ENCODE assay signal across 13 cellular contexts in the genomic region with DNA sequence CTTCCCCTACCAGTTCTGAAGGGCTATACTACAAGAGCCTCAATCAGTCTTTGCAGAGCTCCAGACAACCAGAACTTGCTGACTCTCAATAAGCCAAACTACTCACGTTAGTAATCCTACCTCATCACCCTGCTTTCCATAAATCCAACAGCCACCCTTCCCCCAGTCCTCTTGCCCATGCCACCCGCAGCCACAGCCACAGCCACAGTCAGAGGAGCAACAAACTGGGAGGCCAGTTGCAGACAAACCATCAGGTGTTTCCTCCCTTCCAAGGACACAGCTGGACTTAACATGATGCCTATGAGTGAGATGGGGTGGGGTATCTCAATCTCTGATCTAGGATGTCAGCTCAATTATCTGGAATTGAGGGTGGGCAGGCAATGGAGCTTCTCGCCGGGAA. TPM values are rescaled to one million over a fixed set of nuclear protein-coding genes. Genes with fewer than 3 reads are reported as not detected.
DNase-seq lines count a peak whose midpoint lies in the region; ATAC-seq and TF ChIP-seq lines count a peak whose summit lies in the region.
"Had no signal": no experiment of that assay in that cellular context is flagged by ENCODE, and none has a peak within 500 bp of the region (broad histone marks: within the 10 kb centered on the region; RNA-seq: fewer than 3 reads in every experiment).

No MANE protein-coding gene starts in this region.

- H3K27me3 Mint-ChIP-seq in GM23338 (ENCODE audit: insufficient read depth, low read depth, poor library complexity) (no peaks in the 10 kb centered on the region), glutamatergic neuron (ENCODE audit: unreplicated experiment) (no peaks in the 10 kb centered on the region)
- H3K27me3 Mint-ChIP-seq in stimulated activated memory B cell treated with anti-CD40 and anti-IgM and Interleukin-4, amounts not matched to agents 10 μg/mL and 1 μg/mL and 100 μg/mL, for 72 hours, result no peaks in the 10 kb centered on the region

- no peaks in the 10 kb centered on the region for H3K9me2 ChIP-seq in GM23338 (ENCODE audit: insufficient read depth)
- no peaks in the 10 kb centered on the region for H3K9me2 ChIP-seq in neural cell (ENCODE audit: insufficient read depth, low read length)

- H3K9me3 Mint-ChIP-seq in GM23338, result no peaks in the 10 kb centered on the region; the same call in 2 of the 3 replicates
- H3K9me3 Mint-ChIP-seq in glutamatergic neuron (ENCODE audit: unreplicated experiment), result peaks cover 4% of the 10 kb centered on the region
- peaks cover 3% of the 10 kb centered on the region for H3K9me3 Mint-ChIP-seq in stimulated activated memory B cell treated with anti-CD40 and anti-IgM and Interleukin-4, amounts not matched to agents 10 μg/mL and 1 μg/mL and 100 μg/mL, for 72 hours

- H3K4me3 ChIP-seq in GM23338 (peak overlapping the region; percentile 65), neural cell (ENCODE audit: low read length) (peak overlapping the region; percentile 79)
- H3K4me3 ChIP-seq: K562 had no signal

- no peak for TF ChIP-seq RAD21 in neural cell (conservative IDR thresholded peaks at IDR 0.05)

- H2AFZ ChIP-seq in GM23338, result no peak overlapping the region
- no peak overlapping the region for H2AFZ ChIP-seq in neural cell (ENCODE audit: low read depth, low read length)

- H3K4me1 Mint-ChIP-seq in GM23338 (peaks cover 23% of the 10 kb centered on the region), glutamatergic neuron (ENCODE audit: low read depth, unreplicated experiment) (peaks cover 3% of the 10 kb centered on the region)
- H3K4me1 Mint-ChIP-seq in stimulated activated memory B cell treated with anti-CD40 and anti-IgM and Interleukin-4, amounts not matched to agents 10 μg/mL and 1 μg/mL and 100 μg/mL, for 72 hours, result no peaks in the 10 kb centered on the region

- H3K9me3 ChIP-seq in neural cell (ENCODE audit: low read length), result no peaks in the 10 kb centered on the region

- H3K4me2 ChIP-seq in GM23338 (peak overlapping the region; percentile 84), neural cell (ENCODE audit: low read length) (peak overlapping the region; percentile 51)

- peak; percentile 30 for ATAC-seq in GM23338
- ATAC-seq in stimulated activated memory B cell treated with anti-CD40 and anti-IgM and Interleukin-4, amounts not matched to agents 10 μg/mL and 1 μg/mL and 100 μg/mL, for 72 hours, result no peak

- TF ChIP-seq CTCF in GM23338 (conservative IDR thresholded peaks at IDR 0.05; ENCODE audit: low read depth in 2 of 2) (no peak), glutamatergic neuron (IDR thresholded peaks at IDR 0.05; ENCODE audit: partially characterized antibody, unreplicated experiment) (no peak), neural cell (IDR thresholded peaks at IDR 0.05; ENCODE audit: poor library complexity, severe bottlenecking) (no peak)

- H3F3A ChIP-seq in GM23338 (replicated peaks; ENCODE audit: low read depth) (no peaks in the 10 kb centered on the region), neural cell (ENCODE audit: insufficient read depth, low read length, poor library complexity, severe bottlenecking) (no peaks in the 10 kb centered on the region)

- H3K4me1 ChIP-seq in GM23338 (ENCODE audit: insufficient read depth), result peaks cover 20% of the 10 kb centered on the region

- H3K79me2 ChIP-seq in GM23338 (replicated peaks; ENCODE audit: insufficient read depth), result peaks cover 20% of the 10 kb centered on the region
- H3K79me2 ChIP-seq in neural cell (replicated peaks; ENCODE audit: insufficient read depth, low read length), result peaks cover 3% of the 10 kb centered on the region

- peak overlapping the region; percentile 78 for H3K9ac ChIP-seq in neural cell (ENCODE audit: low read length)

- H3K27ac Mint-ChIP-seq in GM23338 (no peak overlapping the region), glutamatergic neuron (ENCODE audit: unreplicated experiment) (no peak overlapping the region)
- no peak overlapping the region for H3K27ac Mint-ChIP-seq in stimulated activated memory B cell treated with anti-CD40 and anti-IgM and Interleukin-4, amounts not matched to agents 10 μg/mL and 1 μg/mL and 100 μg/mL, for 72 hours

- H3K36me3 Mint-ChIP-seq in GM23338 (ENCODE audit: low read depth) (no peaks in the 10 kb centered on the region), glutamatergic neuron (ENCODE audit: unreplicated experiment) (no peaks in the 10 kb centered on the region)
- no peaks in the 10 kb centered on the region for H3K36me3 Mint-ChIP-seq in stimulated activated memory B cell treated with anti-CD40 and anti-IgM and Interleukin-4, amounts not matched to agents 10 μg/mL and 1 μg/mL and 100 μg/mL, for 72 hours

- H3K27ac ChIP-seq in GM23338 (ENCODE audit: low read depth) (no peak overlapping the region), neural cell (ENCODE audit: low read length) (no peak overlapping the region)

- no peak for TF ChIP-seq EP300 in neural cell (conservative IDR thresholded peaks at IDR 0.05; ENCODE audit: poor library complexity, severe bottlenecking)

- no peaks in the 10 kb centered on the region for H3K27me3 ChIP-seq in GM23338 (ENCODE audit: insufficient read depth)
- no peaks in the 10 kb centered on the region for H3K27me3 ChIP-seq in neural cell (ENCODE audit: insufficient read depth, low read depth, low read length)

- H3K36me3 ChIP-seq in GM23338 (ENCODE audit: insufficient read depth) (no peaks in the 10 kb centered on the region), neural cell (ENCODE audit: insufficient read depth, low read length) (no peaks in the 10 kb centered on the region)

- DNase-seq in GM23338 (ENCODE audit: low spot score) (peak; percentile 15), SW480 (ENCODE audit: low spot score) (peak; percentile 1), glutamatergic neuron (no peak), AML-193 (lab: John Stamatoyannopoulos, UW) (no peak)
- no peak for DNase-seq in activated CD8-positive, alpha-beta memory T cell treated with anti-CD3 and anti-CD28 coated beads, Interleukin-2, amount 50 U/mL, for 4 hours
- DNase-seq: MV-4-11, NCI-H1436 treated with DMSO at 0.1 percent for 48 hours, NCI-H2029 treated with DMSO at 0.1 percent for 48 hours, NCI-H510A treated with DMSO at 0.1 percent for 48 hours, NCI-H82 had no signal

- H4K20me1 ChIP-seq in GM23338 (replicated peaks; ENCODE audit: insufficient read depth) (no peaks in the 10 kb centered on the region), neural cell (ENCODE audit: insufficient read depth) (no peaks in the 10 kb centered on the region)

- peak overlapping the region; percentile 90 for H3K4me3 Mint-ChIP-seq in GM23338
- peak overlapping the region; percentile 61 for H3K4me3 Mint-ChIP-seq in glutamatergic neuron (ENCODE audit: unreplicated experiment)
- no peak overlapping the region for H3K4me3 Mint-ChIP-seq in stimulated activated memory B cell treated with anti-CD40 and anti-IgM and Interleukin-4, amounts not matched to agents 10 μg/mL and 1 μg/mL and 100 μg/mL, for 72 hours

TF ChIP-seq in GM23338, 12 proteins besides CTCF, POLR2A, EP300 and RAD21 (continues in another document):
- TF ChIP-seq EZH2phosphoT487 (IDR thresholded peaks at IDR 0.05; ENCODE audit: unreplicated experiment) (no peak), CREB1 (CRISPR knock-in tag; IDR thresholded peaks at IDR 0.05; ENCODE audit: low read depth) (no peak), ZNF331 (CRISPR knock-in tag; IDR thresholded peaks at IDR 0.05; ENCODE audit: low read depth) (no peak), EZH2 (IDR thresholded peaks at IDR 0.05; ENCODE audit: low read depth, unreplicated experiment) (no peak)

TF ChIP-seq in neural cell, 6 proteins besides CTCF, POLR2A, EP300 and RAD21:
- TF ChIP-seq, protein P1, sequence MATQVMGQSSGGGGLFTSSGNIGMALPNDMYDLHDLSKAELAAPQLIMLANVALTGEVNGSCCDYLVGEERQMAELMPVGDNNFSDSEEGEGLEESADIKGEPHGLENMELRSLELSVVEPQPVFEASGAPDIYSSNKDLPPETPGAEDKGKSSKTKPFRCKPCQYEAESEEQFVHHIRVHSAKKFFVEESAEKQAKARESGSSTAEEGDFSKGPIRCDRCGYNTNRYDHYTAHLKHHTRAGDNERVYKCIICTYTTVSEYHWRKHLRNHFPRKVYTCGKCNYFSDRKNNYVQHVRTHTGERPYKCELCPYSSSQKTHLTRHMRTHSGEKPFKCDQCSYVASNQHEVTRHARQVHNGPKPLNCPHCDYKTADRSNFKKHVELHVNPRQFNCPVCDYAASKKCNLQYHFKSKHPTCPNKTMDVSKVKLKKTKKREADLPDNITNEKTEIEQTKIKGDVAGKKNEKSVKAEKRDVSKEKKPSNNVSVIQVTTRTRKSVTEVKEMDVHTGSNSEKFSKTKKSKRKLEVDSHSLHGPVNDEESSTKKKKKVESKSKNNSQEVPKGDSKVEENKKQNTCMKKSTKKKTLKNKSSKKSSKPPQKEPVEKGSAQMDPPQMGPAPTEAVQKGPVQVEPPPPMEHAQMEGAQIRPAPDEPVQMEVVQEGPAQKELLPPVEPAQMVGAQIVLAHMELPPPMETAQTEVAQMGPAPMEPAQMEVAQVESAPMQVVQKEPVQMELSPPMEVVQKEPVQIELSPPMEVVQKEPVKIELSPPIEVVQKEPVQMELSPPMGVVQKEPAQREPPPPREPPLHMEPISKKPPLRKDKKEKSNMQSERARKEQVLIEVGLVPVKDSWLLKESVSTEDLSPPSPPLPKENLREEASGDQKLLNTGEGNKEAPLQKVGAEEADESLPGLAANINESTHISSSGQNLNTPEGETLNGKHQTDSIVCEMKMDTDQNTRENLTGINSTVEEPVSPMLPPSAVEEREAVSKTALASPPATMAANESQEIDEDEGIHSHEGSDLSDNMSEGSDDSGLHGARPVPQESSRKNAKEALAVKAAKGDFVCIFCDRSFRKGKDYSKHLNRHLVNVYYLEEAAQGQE (IDR thresholded peaks at IDR 0.05; ENCODE audit: borderline replicate concordance), result no peak
- TF ChIP-seq SMC3 (conservative IDR thresholded peaks at IDR 0.05; ENCODE audit: poor library complexity), result no peak
- no peak for TF ChIP-seq MXI1 (conservative IDR thresholded peaks at IDR 0.05; ENCODE audit: poor library complexity, severe bottlenecking)
- TF ChIP-seq POLR2AphosphoS5 (IDR thresholded peaks at IDR 0.05), result no peak
- TF ChIP-seq TAF1 (IDR thresholded peaks at IDR 0.05; ENCODE audit: low read depth), result no peak
- no peak for TF ChIP-seq EZH2 (IDR thresholded peaks at IDR 0.05; ENCODE audit: borderline replicate concordance, insufficient read depth, low read length, poor library complexity, severe bottlenecking)

RNA-seq across cellular contexts. Expression of a gene that starts 1.0 kb away (rescaled TPM):
- total RNA-seq in GM23338 (2014; rRNA removed; shearing (Covaris generic)), result 3.7 and 6.5 TPM in 2 replicates
- polyA plus RNA-seq in GM23338 (2016; fragmentation: Nextera tagmentation; extraction: Ambion mirVana) (8.0 and 9.0 TPM in 2 replicates), neural cell (41.4 and 45.9 TPM in 2 replicates)
- 2.1 TPM for total RNA-seq in glutamatergic neuron (ENCODE audit: unreplicated experiment)
- polyA minus RNA-seq in neural cell, result 64.5 and 73.7 TPM in 2 replicates

Comparison
In these comparisons a context has a peak if more than half of its experiments do, and no peak if none do; other contexts are left out.
1. DNase-seq: peak in GM23338 (single experiment) and SW480 (single experiment); none in glutamatergic neuron (single experiment), AML-193 (0 of 2) and activated CD8-positive, alpha-beta memory T cell treated with anti-CD3 and anti-CD28 coated beads, Interleukin-2, amount 50 U/mL, for 4 hours (single experiment).